ENCODE assay signal across 8 cellular contexts in genomic region chr11:69337211-69337721, GRCh38. TPM values are rescaled to one million over a fixed set of nuclear protein-coding genes. Genes with fewer than 3 reads are reported as not detected.
A peak's percentile ranks its signal among the peaks of the same experiment; 100 is the strongest.
DNase-seq lines count a peak whose midpoint lies in the region; ATAC-seq and TF ChIP-seq lines count a peak whose summit lies in the region.

No MANE protein-coding gene starts in this region.

- H3K27me3 Mint-ChIP-seq in activated naive CD8-positive, alpha-beta T cell treated with anti-CD3 and anti-CD28 coated beads, Interleukin-2, amount 10 ng/mL, durations not matched to agents 7 days and 5 days, result no peaks in the 10 kb centered on the region
- H3K27me3 Mint-ChIP-seq in glutamatergic neuron (ENCODE audit: unreplicated experiment), result peaks cover 15% of the 10 kb centered on the region

- H3K9me3 Mint-ChIP-seq in activated naive CD8-positive, alpha-beta T cell treated with anti-CD3 and anti-CD28 coated beads, Interleukin-2, amount 10 ng/mL, durations not matched to agents 7 days and 5 days, result peaks cover 5% of the 10 kb centered on the region
- H3K9me3 Mint-ChIP-seq in glutamatergic neuron (ENCODE audit: unreplicated experiment), result peaks cover 8% of the 10 kb centered on the region

- DNase-seq in MV-4-11 (lab: John Stamatoyannopoulos, UW), result peak; percentile 57
- DNase-seq in activated naive CD8-positive, alpha-beta T cell treated with anti-CD3 and anti-CD28 coated beads, Interleukin-2, amount 10 ng/mL, durations not matched to agents 7 days and 5 days, result no peak
- peak; percentile 42 for DNase-seq in stimulated activated CD4-positive, alpha-beta T cell treated with anti-CD3 and anti-CD28 coated beads, Interleukin-12 subunit alpha, Interleukin-12 subunit beta, amount 100 ng/mL, for 4 hours
- DNase-seq in glutamatergic neuron, result no peak
- DNase-seq in NOMO-1 (lab: John Stamatoyannopoulos, UW; ENCODE audit: unreplicated experiment in 2 of 2), result no peak

- H3K27ac Mint-ChIP-seq in activated naive CD8-positive, alpha-beta T cell treated with anti-CD3 and anti-CD28 coated beads, Interleukin-2, amount 10 ng/mL, durations not matched to agents 7 days and 5 days, result peak overlapping the region; percentile 75
- no peak overlapping the region for H3K27ac Mint-ChIP-seq in glutamatergic neuron (ENCODE audit: unreplicated experiment)

- POLR2A ChIA-PET in activated naive CD8-positive, alpha-beta T cell treated with anti-CD3 and anti-CD28 coated beads, Interleukin-2, amount 10 ng/mL, durations not matched to agents 7 days and 5 days (lab: Charles Lee), result interaction anchor here (1.3 kb wide), 1 partner anchor 40 kb away, joined by 5 read pairs; no protein-coding TSS in a partner anchor

- peaks cover 4% of the 10 kb centered on the region for H3K36me3 Mint-ChIP-seq in activated naive CD8-positive, alpha-beta T cell treated with anti-CD3 and anti-CD28 coated beads, Interleukin-2, amount 10 ng/mL, durations not matched to agents 7 days and 5 days
- peaks cover 7% of the 10 kb centered on the region for H3K36me3 Mint-ChIP-seq in glutamatergic neuron (ENCODE audit: unreplicated experiment)

- ATAC-seq in GM19025 (IDR thresholded peaks at IDR 0.05; ENCODE audit: low read depth, unreplicated experiment), result peak; percentile 55
- ATAC-seq in activated naive CD8-positive, alpha-beta T cell treated with anti-CD3 and anti-CD28 coated beads, Interleukin-2, amount 10 ng/mL, durations not matched to agents 7 days and 5 days (ENCODE audit: low read depth), result peak; percentile 84
- no peak for ATAC-seq in GM19467 (IDR thresholded peaks at IDR 0.05; ENCODE audit: unreplicated experiment)
- ATAC-seq in HG03025 (IDR thresholded peaks at IDR 0.05; ENCODE audit: low FRiP score, unreplicated experiment), result no peak

- H3K4me1 Mint-ChIP-seq in activated naive CD8-positive, alpha-beta T cell treated with anti-CD3 and anti-CD28 coated beads, Interleukin-2, amount 10 ng/mL, durations not matched to agents 7 days and 5 days, result peaks cover 18% of the 10 kb centered on the region
- H3K4me1 Mint-ChIP-seq in glutamatergic neuron (ENCODE audit: low read depth, unreplicated experiment), result peaks cover 6% of the 10 kb centered on the region

- TF ChIP-seq CTCF in glutamatergic neuron (IDR thresholded peaks at IDR 0.05; ENCODE audit: partially characterized antibody, unreplicated experiment), result no peak

- peak overlapping the region; percentile 14 for H3K4me3 Mint-ChIP-seq in activated naive CD8-positive, alpha-beta T cell treated with anti-CD3 and anti-CD28 coated beads, Interleukin-2, amount 10 ng/mL, durations not matched to agents 7 days and 5 days
- no peak overlapping the region for H3K4me3 Mint-ChIP-seq in glutamatergic neuron (ENCODE audit: unreplicated experiment)

RNA-seq across cellular contexts. Expression of gene MYEOV, which starts 43.3 kb away (rescaled TPM):
- not detected for total RNA-seq in activated naive CD8-positive, alpha-beta T cell treated with anti-CD3 and anti-CD28 coated beads, Interleukin-2, amount 10 ng/mL, durations not matched to agents 7 days and 5 days
- total RNA-seq in glutamatergic neuron (ENCODE audit: unreplicated experiment), result not detected

Comparison
In these comparisons a context has a peak if more than half of its experiments do, and no peak if none do; other contexts are left out.
1. ATAC-seq: peak in GM19025 (single experiment) and activated naive CD8-positive, alpha-beta T cell treated with anti-CD3 and anti-CD28 coated beads, Interleukin-2, amount 10 ng/mL, durations not matched to agents 7 days and 5 days (single experiment); none in GM19467 (single experiment) and HG03025 (single experiment).
2. DNase-seq: peak in MV-4-11 (single experiment) and stimulated activated CD4-positive, alpha-beta T cell treated with anti-CD3 and anti-CD28 coated beads, Interleukin-12 subunit alpha, Interleukin-12 subunit beta, amount 100 ng/mL, for 4 hours (single experiment); none in activated naive CD8-positive, alpha-beta T cell treated with anti-CD3 and anti-CD28 coated beads, Interleukin-2, amount 10 ng/mL, durations not matched to agents 7 days and 5 days (single experiment), glutamatergic neuron (single experiment) and NOMO-1 (0 of 2).